1 cellular context compared by ENCODE assay signal in genomic region chr7:69906309-69906995, GRCh38.
TF ChIP-seq lines count a peak whose summit lies in the region.

No MANE protein-coding gene starts in this region.

TF ChIP-seq in GM12878, 131 proteins besides CTCF, POLR2A, EP300 and RAD21 (continued from another document):
- TF ChIP-seq YBX1 (IDR thresholded peaks at IDR 0.05) = 0 out of 2 replicates have a peak, but pooled peaks have one; percentile 50
- peak; percentile 95 for TF ChIP-seq ATF2 (IDR thresholded peaks at IDR 0.05; ENCODE audit: low read length)
- peak; percentile 83; the same call in 1 of the 2 replicates for TF ChIP-seq TCF3 (IDR thresholded peaks at IDR 0.05; ENCODE audit: borderline replicate concordance, insufficient read depth, low read depth, low read length)
- TF ChIP-seq HDAC6 (IDR thresholded peaks at IDR 0.05; ENCODE audit: unreplicated experiment) = no peak
- TF ChIP-seq STAT3 (IDR thresholded peaks at IDR 0.05; ENCODE audit: low read depth, low read length) = peak; percentile 94
- peak; percentile 95 for TF ChIP-seq IRF4 (IDR thresholded peaks at IDR 0.05; ENCODE audit: low read depth, low read length)
- peak; percentile 99 for TF ChIP-seq MEF2B (IDR thresholded peaks at IDR 0.05; ENCODE audit: partially characterized antibody, poor library complexity, severe bottlenecking)
- TF ChIP-seq CHD2 (IDR thresholded peaks at IDR 0.05; ENCODE audit: borderline replicate concordance, low read depth, low read length) = peak; percentile 91
- TF ChIP-seq ATF3 (IDR thresholded peaks at IDR 0.05; ENCODE audit: borderline replicate concordance, extremely low read depth, low read depth, low read length) = no peak
- no peak for TF ChIP-seq BCLAF1 (IDR thresholded peaks at IDR 0.05)
- no peak for TF ChIP-seq RELA (IDR thresholded peaks at IDR 0.05; ENCODE audit: borderline replicate concordance, partially characterized antibody)
- peak in 1 of 2 experiments; percentile 84; a peak in 2 of 4 replicates for TF ChIP-seq ETV6 (conservative IDR thresholded peaks at IDR 0.05 in 1 of 2, IDR thresholded peaks at IDR 0.05 in 1 of 2; ENCODE audit: borderline replicate concordance in 1 of 2, low read depth in 1 of 2)
- TF ChIP-seq BHLHE40 (IDR thresholded peaks at IDR 0.05; ENCODE audit: borderline replicate concordance in 1 of 2, low read depth in 2 of 2, low read length in 1 of 2) = peak; percentile 91
- no peak for TF ChIP-seq TARDBP (IDR thresholded peaks at IDR 0.05; ENCODE audit: borderline replicate concordance)
- TF ChIP-seq TCF7 (IDR thresholded peaks at IDR 0.05; ENCODE audit: borderline replicate concordance) = peak; percentile 42; the same call in 1 of the 2 replicates
- peak; percentile 97 for TF ChIP-seq BACH1 (IDR thresholded peaks at IDR 0.05; ENCODE audit: borderline replicate concordance)
- TF ChIP-seq RUNX3 (IDR thresholded peaks at IDR 0.05; ENCODE audit: low read length) = peak; percentile 99
- TF ChIP-seq ELK1 (IDR thresholded peaks at IDR 0.05; ENCODE audit: low read depth, low read length) = no peak
- TF ChIP-seq NFIC (IDR thresholded peaks at IDR 0.05; ENCODE audit: low read depth, low read length) = peak; percentile 93
- no peak for TF ChIP-seq RBBP5 (conservative IDR thresholded peaks at IDR 0.05)
- TF ChIP-seq ZBED1 (IDR thresholded peaks at IDR 0.05; ENCODE audit: borderline replicate concordance) = peak; percentile 98
- TF ChIP-seq NR2C2 (IDR thresholded peaks at IDR 0.05; ENCODE audit: borderline replicate concordance, control insufficient read depth, insufficient read length, low read depth) = no peak
- no peak for TF ChIP-seq CBX5 (IDR thresholded peaks at IDR 0.05; ENCODE audit: low read depth)
- no peak for TF ChIP-seq ZNF592 (IDR thresholded peaks at IDR 0.05)
- TF ChIP-seq PBX3 (IDR thresholded peaks at IDR 0.05; ENCODE audit: insufficient replicate concordance, low read depth, low read length) = peak; percentile 64
- TF ChIP-seq MAX (IDR thresholded peaks at IDR 0.05; ENCODE audit: low read depth, low read length) = peak; percentile 73; the same call in 1 of the 2 replicates
- TF ChIP-seq PAX5 (IDR thresholded peaks at IDR 0.05; ENCODE audit: borderline replicate concordance, low read depth, low read length) = peak; percentile 97
- no peak for TF ChIP-seq ZNF274 (IDR thresholded peaks at IDR 0.05; ENCODE audit: insufficient read depth, insufficient read length)
- TF ChIP-seq MXI1 (IDR thresholded peaks at IDR 0.05; ENCODE audit: low read depth, low read length) = peak; percentile 35
- no peak for TF ChIP-seq HSF1 (IDR thresholded peaks at IDR 0.05; ENCODE audit: low read depth, low read length)
- TF ChIP-seq PRDM15 (CRISPR knock-in tag; IDR thresholded peaks at IDR 0.05) = no peak
- TF ChIP-seq ZNF207 (IDR thresholded peaks at IDR 0.05; ENCODE audit: borderline replicate concordance) = peak; percentile 82; the same call in 1 of the 2 replicates
- TF ChIP-seq LARP7 (IDR thresholded peaks at IDR 0.05) = no peak
- peak; percentile 62 for TF ChIP-seq YY1 (IDR thresholded peaks at IDR 0.05; ENCODE audit: low read depth, low read length)
- peak; percentile 68; the same call in 1 of the 2 replicates for TF ChIP-seq RAD51 (IDR thresholded peaks at IDR 0.05)
- TF ChIP-seq HDAC2 (IDR thresholded peaks at IDR 0.05) = no peak
